In genomic region chr11:112122206-112122605, GRCh38 we compare ENCODE assay signal across 18 cellular contexts. TPM values are rescaled to one million over a fixed set of nuclear protein-coding genes. Genes with fewer than 3 reads are reported as not detected.
"Had no signal": no experiment of that assay in that cellular context is flagged by ENCODE, and none has a peak within 500 bp of the region (broad histone marks: within the 10 kb centered on the region; RNA-seq: fewer than 3 reads in every experiment).

No MANE protein-coding gene starts in this region.

- H3K4me2 ChIP-seq: hepatocyte had no signal

- DNase-seq: effector CD8-positive, alpha-beta T cell; foreskin melanocyte; head of caudate nucleus; left colon; left ventricle myocardium superior; naive thymus-derived CD4-positive, alpha-beta T cell; nephron progenitor cell; psoas muscle; stimulated activated CD4-positive, alpha-beta T cell treated with anti-CD3 and anti-CD28 coated beads, Interleukin-2, amount 100 ng/mL, for 24 hours; stimulated activated CD4-positive, alpha-beta T cell treated with anti-CD3 and anti-CD28 coated beads, Interleukin-4, amount 100 ng/mL, for 4 hours; stimulated activated naive B cell treated with anti-CD40 and anti-IgM and Interleukin-4, amounts not matched to agents 10 μg/mL and 1 μg/mL and 100 μg/mL, for 72 hours; stimulated activated naive CD8-positive, alpha-beta T cell treated with anti-CD3 and anti-CD28 coated beads, Interleukin-15, amount 100 ng/mL, for 72 hours; transverse colon had no signal

- H2AFZ ChIP-seq: hepatocyte had no signal

- H3K27ac ChIP-seq: coronary artery, hepatocyte, psoas muscle, thoracic aorta, transverse colon had no signal

- H3K9me3 ChIP-seq: psoas muscle, thoracic aorta, transverse colon had no signal

- H3K27me3 ChIP-seq: hepatocyte, transverse colon had no signal

- H3K36me3 ChIP-seq: thoracic aorta had no signal

- H3K4me3 ChIP-seq: coronary artery, hepatocyte, lung, psoas muscle, thoracic aorta, transverse colon had no signal

- ATAC-seq: left colon; left ventricle myocardium superior; naive thymus-derived CD4-positive, alpha-beta T cell; psoas muscle; sciatic nerve; stimulated activated naive B cell treated with anti-CD40 and anti-IgM and Interleukin-4, amounts not matched to agents 10 μg/mL and 1 μg/mL and 100 μg/mL, for 72 hours; stimulated activated naive CD8-positive, alpha-beta T cell treated with anti-CD3 and anti-CD28 coated beads, Interleukin-15, amount 100 ng/mL, for 72 hours had no signal

- H3K4me1 ChIP-seq: transverse colon had no signal

RNA-seq across cellular contexts. Expression of gene IL18, which starts 41.7 kb away (rescaled TPM):
- polyA plus RNA-seq: naive thymus-derived CD4-positive, alpha-beta T cell had no signal

RNA-seq across cellular contexts. Expression of gene TEX12, which starts 45.0 kb away (rescaled TPM):
- polyA plus RNA-seq: hepatocyte; naive thymus-derived CD4-positive, alpha-beta T cell had no signal
